24 cellular contexts compared by ENCODE assay signal in genomic region chr15:88312941-88313579, GRCh38. TPM values are rescaled to one million over a fixed set of nuclear protein-coding genes. Genes with fewer than 3 reads are reported as not detected.
DNase-seq lines count a peak whose midpoint lies in the region; ATAC-seq, FAIRE-seq and TF ChIP-seq lines count a peak whose summit lies in the region.
"Had no signal": no experiment of that assay in that cellular context is flagged by ENCODE, and none has a peak within 500 bp of the region (broad histone marks: within the 10 kb centered on the region; RNA-seq: fewer than 3 reads in every experiment).

No MANE protein-coding gene starts in this region.

- H3K36me3 ChIP-seq in K562 (ENCODE audit: control insufficient read depth, insufficient read depth, low read length) (no peaks in the 10 kb centered on the region), lower lobe of right lung (no peaks in the 10 kb centered on the region)

- H3K4me1 ChIP-seq in K562 (replicated peaks in 1 of 2; ENCODE audit: control insufficient read depth in 2 of 2, insufficient read depth in 2 of 2, low read length in 2 of 2) (no peaks in the 10 kb centered on the region), lower lobe of right lung (no peaks in the 10 kb centered on the region)
- H3K4me1 ChIP-seq: Caco-2 had no signal

- H3K4me3 ChIP-seq in K562 = no peak overlapping the region
- H3K4me3 ChIP-seq in lower lobe of right lung = no peak overlapping the region
- H3K4me3 ChIP-seq: GM12878 had no signal

- intact Hi-C loops in K562 (cut with micrococcal nuclease) = no loop called here
- intact Hi-C loops in lower lobe of right lung (cut with DNase I) = no loop called here
- intact Hi-C loops in sciatic nerve (cut with DNase I) = no loop called here

- TF ChIP-seq RAD21 in K562 (CRISPR knock-in tag; conservative IDR thresholded peaks at IDR 0.05 in 1 of 2, IDR thresholded peaks at IDR 0.05 in 1 of 2) = no peak

- H3K27me3 ChIP-seq in K562 (ENCODE audit: control insufficient read depth in 2 of 2, insufficient read depth in 2 of 2, low read length in 2 of 2) (0 out of 5 replicates have a peak, but pooled peaks cover 0 to 4% of the 10 kb centered on the region in 2 experiments), lower lobe of right lung (ENCODE audit: low read depth) (no peaks in the 10 kb centered on the region)

- no peak overlapping the region for H3K4me2 ChIP-seq in K562 (ENCODE audit: insufficient read depth, low read length)

- WGBS in K562 (ENCODE audit: insufficient coverage, low coverage, missing lambda C conversion rate) = under 1% methylated on average over 7 of the region's 7 CpGs

- no peak for TF ChIP-seq CTCF in K562 (IDR thresholded peaks at IDR 0.05 in 2 of 3, conservative IDR thresholded peaks at IDR 0.05 in 1 of 3; ENCODE audit: insufficient read depth in 2 of 3, low read depth in 1 of 3, low read length in 3 of 3)
- no peak for TF ChIP-seq CTCF in lower lobe of right lung (IDR thresholded peaks at IDR 0.05)

- CTCF ChIA-PET in K562 (lab: Yijun Ruan, JAX; ENCODE audit: low intra/inter-chr PET ratio) = no interaction called here

- no peaks in the 10 kb centered on the region for H3K79me2 ChIP-seq in K562 (ENCODE audit: control insufficient read depth, insufficient read depth, low read length)

- no peak overlapping the region for H3K9ac ChIP-seq in K562 (ENCODE audit: insufficient read depth in 1 of 2, low read depth in 2 of 2, low read length in 2 of 2)

- H3K9me3 ChIP-seq in K562 (replicated peaks; ENCODE audit: control insufficient read depth, insufficient read depth, low read depth, low read length) (no peaks in the 10 kb centered on the region), lower lobe of right lung (no peaks in the 10 kb centered on the region)
- H3K9me3 ChIP-seq: Caco-2 had no signal

- TF ChIP-seq POLR2A in K562 (conservative IDR thresholded peaks at IDR 0.05) = no peak

- in situ Hi-C loops in K562 (cut with MboI) = no loop called here

- no TSS peak for BruUV-seq in K562 (replicated peaks; lab: Mats Ljungman, UMichigan)

- no peaks in the 10 kb centered on the region for H3K9me1 ChIP-seq in K562 (ENCODE audit: control insufficient read depth, insufficient read depth, low read length)

- ATAC-seq in K562 (no peak), lower lobe of right lung (no peak), sciatic nerve (no peak)
- ATAC-seq: GM12878 had no signal

- no peak for FAIRE-seq in K562 (lab: Jason Lieb, UNC)
- FAIRE-seq: GM12878 had no signal

- DNase-seq in DMS 273 (lab: John Stamatoyannopoulos, UW; ENCODE audit: unreplicated experiment) (peak; percentile 4), DMS 273 treated with DMSO at 0.1 percent for 48 hours (lab: John Stamatoyannopoulos, UW) (no peak), GM04504 (ENCODE audit: low read depth) (peak; percentile 10), K562 (ENCODE audit: extremely low read depth in 1 of 4, low spot score in 3 of 4) (no peak), ecto neural progenitor cell (ENCODE audit: low spot score) (no peak), lower lobe of right lung (no peak), T-helper 2 cell (no peak), sciatic nerve (ENCODE audit: low spot score) (no peak)
- DNase-seq: Caco-2; CD4-positive, CD25-positive, alpha-beta regulatory T cell; DMS153; GDM1; H9; KG1; NCI-H1092; NCI-H1436; NCI-H187 treated with DMSO at 0.1 percent for 48 hours; NCI-H2107; NCI-H446 treated with DMSO at 0.1 percent for 48 hours; NCI-H526 treated with DMSO at 0.1 percent for 48 hours; RPMI8226; SHP77 had no signal

- no peaks in the 10 kb centered on the region for H4K20me1 ChIP-seq in K562 (replicated peaks; ENCODE audit: control insufficient read depth, insufficient read depth, low read length)

- TF ChIP-seq EP300 in K562 (IDR thresholded peaks at IDR 0.05; ENCODE audit: low read length) = no peak

- H3K27ac ChIP-seq in K562 (ENCODE audit: extremely low read depth, low read depth, low read length) (no peak overlapping the region), lower lobe of right lung (no peak overlapping the region)
- H3K27ac ChIP-seq: 22Rv1 had no signal

- POLR2A ChIA-PET in K562 (lab: Yijun Ruan, JAX) = interaction anchor here (0.8 kb wide), 1 partner anchor 11 kb away, joined by 3 read pairs; no protein-coding TSS in a partner anchor

- H2AFZ ChIP-seq in K562 (ENCODE audit: low read depth, low read length) = no peak overlapping the region

TF ChIP-seq in K562, 482 proteins besides CTCF, POLR2A, EP300 and RAD21:
- TF ChIP-seq CBX5 (IDR thresholded peaks at IDR 0.05; ENCODE audit: borderline replicate concordance, low read depth) (no peak), MAFF (IDR thresholded peaks at IDR 0.05; ENCODE audit: low read length) (peak; percentile 26; the same call in 1 of the 2 replicates), MAFG (tag; conservative IDR thresholded peaks at IDR 0.05) (peak; percentile 35; the same call in 1 of the 2 replicates), ZNF316 (IDR thresholded peaks at IDR 0.05) (peak; percentile 51), C11orf30 (IDR thresholded peaks at IDR 0.05; ENCODE audit: low read depth) (0 out of 2 replicates have a peak, but pooled peaks have one; percentile 31), BHLHE40 (IDR thresholded peaks at IDR 0.05; ENCODE audit: low read length) (no peak), ZNF12 (CRISPR knock-in tag; IDR thresholded peaks at IDR 0.05) (no peak)

RNA-seq across cellular contexts. Expression of gene NTRK3, which starts 56.5 kb away (rescaled TPM):
- not detected in 2 replicates for total RNA-seq in K562 (2011; cell fraction: chromatin; rRNA removed; ENCODE audit: low replicate concordance)
- not detected in 2 replicates for total RNA-seq in K562 (2011; cell fraction: nucleolus; rRNA removed)
- total RNA-seq in K562 (2011; cell fraction: nucleoplasm; rRNA removed) = not detected in 2 replicates
- total RNA-seq in K562 (2014; rRNA removed) = 0.04 TPM in 1 of 2 replicates, not detected in the other
- not detected in 2 replicates for total RNA-seq in K562 (2014; rRNA removed; fragmentation: Illumina TruSeq; extraction: Trizol)
- 0.11 TPM in 1 of 2 replicates, not detected in the other for total RNA-seq in K562 (2015; rRNA removed; fragmentation: Illumina TruSeq; extraction: Trizol)
- not detected in 2 replicates for total RNA-seq in K562 (2021)
- polyA plus RNA-seq in K562 (2011; rRNA removed) = not detected in 2 replicates
- 0.25 TPM in 1 of 2 replicates, not detected in the other for polyA plus RNA-seq in K562 (2011; cell fraction: cytosol; rRNA removed)
- polyA plus RNA-seq in K562 (2011; cell fraction: nucleus; rRNA removed) = not detected in 2 replicates
- 0.07 and 0.14 TPM in 2 replicates for polyA plus RNA-seq in K562 (2012)
- not detected in 2 replicates for polyA plus RNA-seq in K562 (2014; fragmentation: Illumina TruSeq; extraction: Trizol)
- under 1 TPM in 1 of 2 experiments, not detected in 1; 0.13 TPM for polyA plus RNA-seq in K562 (2014; fragmentation: Nextera tagmentation; extraction: Ambion mirVana)
- 0.08 TPM in 1 of 2 replicates, not detected in the other for polyA plus RNA-seq in K562 (2014; rRNA removed)
- polyA minus RNA-seq in K562 (2011; rRNA and poly(A)+ RNA removed) = 0.06 TPM in 1 of 2 replicates, not detected in the other
- not detected in 2 replicates for polyA minus RNA-seq in K562 (2011; cell fraction: cytosol; rRNA and poly(A)+ RNA removed)
- not detected in 2 replicates for polyA minus RNA-seq in K562 (2011; cell fraction: nucleus; rRNA and poly(A)+ RNA removed)
- total RNA-seq in lower lobe of right lung = 3.5 TPM
- total RNA-seq in sciatic nerve = 28.4 TPM
- total RNA-seq: Caco-2; CD4-positive, CD25-positive, alpha-beta regulatory T cell; GM12878 had no signal
- polyA plus RNA-seq: CD4-positive, CD25-positive, alpha-beta regulatory T cell; GM12878 had no signal

Comparison
In these comparisons a context has a peak if more than half of its experiments do, and no peak if none do; other contexts are left out.
1. DNase-seq: peak in DMS 273 (single experiment) and GM04504 (single experiment); none in DMS 273 treated with DMSO at 0.1 percent for 48 hours (single experiment), K562 (0 of 4), ecto neural progenitor cell (single experiment), lower lobe of right lung (single experiment), T-helper 2 cell (0 of 5) and sciatic nerve (single experiment).